Comparison of ENCODE assay signal across 11 cellular contexts in the genomic region with DNA sequence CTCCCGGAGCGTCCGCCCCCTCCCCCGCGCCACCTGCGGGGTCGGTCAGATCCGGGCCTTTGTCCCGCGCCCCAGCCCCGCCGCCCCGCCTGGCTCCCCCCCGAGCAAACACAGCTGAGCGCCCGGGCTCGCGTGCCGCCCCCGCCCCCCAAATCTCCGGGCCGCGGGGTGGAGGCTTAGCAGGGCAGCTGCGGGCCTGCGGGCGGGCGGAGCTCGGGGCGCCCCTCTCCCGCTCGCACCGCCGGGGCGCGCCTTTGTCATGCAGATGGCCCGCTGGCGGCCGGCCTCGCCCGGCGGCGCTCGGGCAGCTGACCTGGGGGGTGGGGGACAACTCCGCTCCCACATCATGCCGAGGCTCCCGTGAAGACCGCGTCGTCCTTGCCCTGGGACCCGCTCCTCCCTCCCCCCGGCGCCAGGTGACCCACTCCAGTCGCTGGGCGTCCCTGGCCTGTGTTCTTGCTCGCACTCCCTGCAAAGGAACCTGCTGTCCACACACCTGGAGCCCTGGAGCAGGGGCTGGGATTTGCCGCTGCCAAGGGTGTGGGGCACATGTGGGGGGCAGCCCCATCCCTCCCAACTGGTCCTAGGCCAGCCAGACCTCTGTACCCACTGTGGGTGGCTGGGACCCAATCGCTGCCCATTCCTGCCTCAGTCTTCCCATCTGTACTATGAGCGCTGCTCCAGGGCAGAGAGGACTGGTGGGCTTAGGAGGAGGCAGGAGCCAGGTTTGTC. TPM values are rescaled to one million over a fixed set of nuclear protein-coding genes. Genes with fewer than 3 reads are reported as not detected.
DNase-seq lines count a peak whose midpoint lies in the region; ATAC-seq, FAIRE-seq and TF ChIP-seq lines count a peak whose summit lies in the region.
"Had no signal": no experiment of that assay in that cellular context is flagged by ENCODE, and none has a peak within 500 bp of the region (broad histone marks: within the 10 kb centered on the region; RNA-seq: fewer than 3 reads in every experiment).

No MANE protein-coding gene starts in this region.

- H3K27ac ChIP-seq in VCaP (peak overlapping the region; percentile 92), kidney (ENCODE audit: low read depth in 2 of 2, low read length in 2 of 2) (peak overlapping the region in 1 of 2 donors; percentile 63), upper lobe of right lung (no peak overlapping the region)

- H3K9ac ChIP-seq in kidney (ENCODE audit: low read length in 2 of 2): no peak overlapping the region

- peaks cover 43% of the 10 kb centered on the region for H3K27me3 ChIP-seq in upper lobe of right lung

- no peak for DNase-seq in activated naive CD8-positive, alpha-beta T cell treated with anti-CD3 and anti-CD28 coated beads for 36 hours
- DNase-seq in kidney: peak; percentile 81
- no peak for DNase-seq in upper lobe of right lung
- no peak for DNase-seq in GM13977 (ENCODE audit: low spot score)
- DNase-seq in RCC 7860 (ENCODE audit: low spot score): no peak

- H3K27me3 Mint-ChIP-seq in activated naive CD8-positive, alpha-beta T cell: peaks cover 24% of the 10 kb centered on the region
- H3K27me3 Mint-ChIP-seq in activated naive CD8-positive, alpha-beta T cell treated with anti-CD3 and anti-CD28 coated beads for 36 hours: peaks cover 69% of the 10 kb centered on the region

- intact Hi-C loops in kidney (cut with DNase I): no loop called here
- intact Hi-C loops in upper lobe of right lung (cut with DNase I): no loop called here

- H3K4me3 Mint-ChIP-seq in activated naive CD8-positive, alpha-beta T cell: peak overlapping the region; percentile 59
- no peak overlapping the region for H3K4me3 Mint-ChIP-seq in activated naive CD8-positive, alpha-beta T cell treated with anti-CD3 and anti-CD28 coated beads for 36 hours
- H3K4me3 Mint-ChIP-seq: T-helper 1 cell treated with Interleukin-12 subunit alpha and Interleukin-12 subunit beta and Interleukin-4 antibody, amounts not matched to agents 30 μg/mL and 1 μg/mL, for 36 hours had no signal

- ATAC-seq in upper lobe of right lung (peak; percentile 7), GM19328 (IDR thresholded peaks at IDR 0.05; ENCODE audit: unreplicated experiment) (no peak)
- ATAC-seq: activated naive CD4-positive, alpha-beta T cell treated with anti-CD3 and anti-CD28 coated beads, Interleukin-2, amount 50 U/mL, for 72 hours had no signal

- no peaks in the 10 kb centered on the region for H3K9me3 Mint-ChIP-seq in activated naive CD8-positive, alpha-beta T cell (ENCODE audit: low read depth)
- no peaks in the 10 kb centered on the region for H3K9me3 Mint-ChIP-seq in activated naive CD8-positive, alpha-beta T cell treated with anti-CD3 and anti-CD28 coated beads for 36 hours
- H3K9me3 Mint-ChIP-seq: activated naive CD4-positive, alpha-beta T cell treated with anti-CD3 and anti-CD28 coated beads, Interleukin-2, amount 50 U/mL, for 72 hours; IgD-negative memory B cell; T-helper 1 cell treated with Interleukin-12 subunit alpha and Interleukin-12 subunit beta and Interleukin-4 antibody, amounts not matched to agents 30 μg/mL and 1 μg/mL, for 36 hours had no signal

- in situ Hi-C loops in GM13977 (cut with MboI; ENCODE audit: low pct_unique_long_range_greater_than_20kb, low sequenced_read_pairs, unreplicated experiment): no loop called here

- H3K4me3 ChIP-seq in kidney (ENCODE audit: low read length in 2 of 2) (peak overlapping the region in 1 of 2 donors; percentile 32), upper lobe of right lung (peak overlapping the region; percentile 14)

- no peak overlapping the region for H3K27ac Mint-ChIP-seq in activated naive CD8-positive, alpha-beta T cell
- H3K27ac Mint-ChIP-seq in activated naive CD8-positive, alpha-beta T cell treated with anti-CD3 and anti-CD28 coated beads for 36 hours: no peak overlapping the region
- H3K27ac Mint-ChIP-seq: activated naive CD4-positive, alpha-beta T cell treated with anti-CD3 and anti-CD28 coated beads, Interleukin-2, amount 50 U/mL, for 72 hours; T-helper 1 cell treated with Interleukin-12 subunit alpha and Interleukin-12 subunit beta and Interleukin-4 antibody, amounts not matched to agents 30 μg/mL and 1 μg/mL, for 36 hours had no signal

- no peak for FAIRE-seq in kidney (lab: Jason Lieb, UNC)
- FAIRE-seq in RCC 7860 (lab: Jason Lieb, UNC): no peak

- H3K9me3 ChIP-seq in kidney (ENCODE audit: control insufficient read depth in 1 of 2, low read length in 2 of 2) (no peaks in the 10 kb centered on the region), upper lobe of right lung (no peaks in the 10 kb centered on the region)

- H3K36me3 Mint-ChIP-seq in activated naive CD8-positive, alpha-beta T cell: peaks cover 3% of the 10 kb centered on the region
- no peaks in the 10 kb centered on the region for H3K36me3 Mint-ChIP-seq in activated naive CD8-positive, alpha-beta T cell treated with anti-CD3 and anti-CD28 coated beads for 36 hours
- H3K36me3 Mint-ChIP-seq: IgD-negative memory B cell had no signal

- no peaks in the 10 kb centered on the region for H3K4me1 ChIP-seq in kidney (ENCODE audit: control insufficient read depth in 1 of 2, insufficient read depth in 1 of 2, low read depth in 1 of 2, low read length in 2 of 2)
- H3K4me1 ChIP-seq in upper lobe of right lung: peaks cover 8% of the 10 kb centered on the region

- no peaks in the 10 kb centered on the region for H3K36me3 ChIP-seq in kidney (ENCODE audit: control insufficient read depth in 1 of 2, insufficient read depth in 2 of 2, low read length in 2 of 2)
- no peaks in the 10 kb centered on the region for H3K36me3 ChIP-seq in upper lobe of right lung

- TF ChIP-seq CTCF in VCaP (conservative IDR thresholded peaks at IDR 0.05) (no peak), kidney (IDR thresholded peaks at IDR 0.05; ENCODE audit: borderline replicate concordance, extremely low read depth, insufficient read depth) (no peak), upper lobe of right lung (IDR thresholded peaks at IDR 0.05) (no peak), GM13977 (IDR thresholded peaks at IDR 0.05; ENCODE audit: extremely low read depth, insufficient read depth, missing control alignments) (no peak)

- H3K4me1 Mint-ChIP-seq in activated naive CD8-positive, alpha-beta T cell (ENCODE audit: low read depth): peaks cover 9% of the 10 kb centered on the region
- peaks cover 7% of the 10 kb centered on the region for H3K4me1 Mint-ChIP-seq in activated naive CD8-positive, alpha-beta T cell treated with anti-CD3 and anti-CD28 coated beads for 36 hours

RNA-seq across cellular contexts. Expression of a gene that starts 33.6 kb away (rescaled TPM):
- total RNA-seq in activated naive CD8-positive, alpha-beta T cell treated with anti-CD3 and anti-CD28 coated beads for 36 hours: not detected
- total RNA-seq in kidney (not detected), upper lobe of right lung (not detected)
- polyA plus RNA-seq in kidney (ENCODE audit: insufficient read depth, low read depth, low replicate concordance): not detected
- total RNA-seq: activated naive CD4-positive, alpha-beta T cell treated with anti-CD3 and anti-CD28 coated beads, Interleukin-2, amount 50 U/mL, for 72 hours had no signal
- polyA plus RNA-seq: IgD-negative memory B cell had no signal

RNA-seq across cellular contexts. Expression of a gene that starts 59.9 kb away (rescaled TPM):
- under 1 TPM in 1 of 2 experiments, not detected in 1; 0.24 TPM for total RNA-seq in activated naive CD8-positive, alpha-beta T cell treated with anti-CD3 and anti-CD28 coated beads for 36 hours
- total RNA-seq in kidney (31.4 TPM), upper lobe of right lung (86.6 TPM)
- polyA plus RNA-seq in kidney (ENCODE audit: insufficient read depth, low read depth, low replicate concordance): 22.9 TPM

Comparison
In these comparisons a context has a peak if more than half of its experiments do, and no peak if none do; other contexts are left out.
1. RNA of a gene that starts 59.9 kb away (total RNA-seq): 86.6 TPM in upper lobe of right lung (single experiment) and 31.4 TPM in kidney (single experiment); 0.24 TPM in activated naive CD8-positive, alpha-beta T cell treated with anti-CD3 and anti-CD28 coated beads for 36 hours; every median in the first group is over 10 times any median in the second.